In genomic region chr1:78297828-78298227, GRCh38 we compare ENCODE assay signal across 17 cellular contexts.
"Had no signal": no experiment of that assay in that cellular context is flagged by ENCODE, and none has a peak within 500 bp of the region (broad histone marks: within the 10 kb centered on the region; RNA-seq: fewer than 3 reads in every experiment).

No MANE protein-coding gene starts in this region.

- H3K27me3 Mint-ChIP-seq: activated CD4-positive, alpha-beta memory T cell treated with anti-CD3 and anti-CD28 coated beads for 36 hours; activated CD8-positive, alpha-beta memory T cell treated with anti-CD3 and anti-CD28 coated beads, Interleukin-2, amount 10 ng/mL, durations not matched to agents 7 days and 5 days; activated T-cell treated with anti-CD3 and anti-CD28 coated beads, Interleukin-2, amount 50 U/mL, for 24 hours; stimulated activated naive B cell treated with anti-CD40 and anti-IgM and Interleukin-4, amounts not matched to agents 10 μg/mL and 1 μg/mL and 100 μg/mL, for 72 hours had no signal

- H3K36me3 Mint-ChIP-seq: activated CD4-positive, alpha-beta memory T cell treated with anti-CD3 and anti-CD28 coated beads for 36 hours; activated CD8-positive, alpha-beta memory T cell treated with anti-CD3 and anti-CD28 coated beads, Interleukin-2, amount 10 ng/mL, durations not matched to agents 7 days and 5 days; naive thymus-derived CD8-positive, alpha-beta T cell; stimulated activated naive B cell treated with anti-CD40 and anti-IgM and Interleukin-4, amounts not matched to agents 10 μg/mL and 1 μg/mL and 100 μg/mL, for 72 hours had no signal

- H3K4me3 Mint-ChIP-seq: activated CD4-positive, alpha-beta memory T cell treated with anti-CD3 and anti-CD28 coated beads for 36 hours; activated CD8-positive, alpha-beta memory T cell treated with anti-CD3 and anti-CD28 coated beads, Interleukin-2, amount 10 ng/mL, durations not matched to agents 7 days and 5 days; activated T-cell treated with anti-CD3 and anti-CD28 coated beads, Interleukin-2, amount 50 U/mL, for 24 hours; naive thymus-derived CD8-positive, alpha-beta T cell; stimulated activated naive B cell treated with anti-CD40 and anti-IgM and Interleukin-4, amounts not matched to agents 10 μg/mL and 1 μg/mL and 100 μg/mL, for 72 hours; T-helper 2 cell treated with Interferon-gamma antibody and Interleukin-4, amounts not matched to agents 5 μg/mL and 100 μg/mL, for 36 hours had no signal

- H3K4me1 Mint-ChIP-seq: activated CD8-positive, alpha-beta memory T cell treated with anti-CD3 and anti-CD28 coated beads, Interleukin-2, amount 10 ng/mL, durations not matched to agents 7 days and 5 days; naive thymus-derived CD8-positive, alpha-beta T cell; stimulated activated naive B cell treated with anti-CD40 and anti-IgM and Interleukin-4, amounts not matched to agents 10 μg/mL and 1 μg/mL and 100 μg/mL, for 72 hours had no signal

- ATAC-seq: activated CD8-positive, alpha-beta memory T cell treated with anti-CD3 and anti-CD28 coated beads, Interleukin-2, amount 10 ng/mL, durations not matched to agents 7 days and 5 days; mucosa of descending colon; naive thymus-derived CD8-positive, alpha-beta T cell; stimulated activated naive B cell treated with anti-CD40 and anti-IgM and Interleukin-4, amounts not matched to agents 10 μg/mL and 1 μg/mL and 100 μg/mL, for 72 hours had no signal

- H3K36me3 ChIP-seq: cardiac muscle cell, left ventricle myocardium inferior, tibial artery had no signal

- H3K9me3 ChIP-seq: mucosa of descending colon, tibial artery had no signal

- H3K9me3 Mint-ChIP-seq: activated T-cell treated with anti-CD3 and anti-CD28 coated beads, Interleukin-2, amount 50 U/mL, for 24 hours; T-helper 2 cell treated with Interferon-gamma antibody and Interleukin-4, amounts not matched to agents 5 μg/mL and 100 μg/mL, for 36 hours had no signal

- H3K4me1 ChIP-seq: left ventricle myocardium inferior, tibial artery had no signal

- H3K27ac ChIP-seq: cardiac muscle cell, dorsolateral prefrontal cortex, left ventricle myocardium inferior, tibial artery had no signal

- H3K4me3 ChIP-seq: cardiac muscle cell, dorsolateral prefrontal cortex, left ventricle myocardium inferior, mucosa of descending colon, tibial artery had no signal

- DNase-seq: activated CD4-positive, alpha-beta memory T cell treated with anti-CD3 and anti-CD28 coated beads for 36 hours; activated CD4-positive, alpha-beta T cell treated with anti-CD3 and anti-CD28 coated beads for 1 hour; activated CD8-positive, alpha-beta memory T cell treated with anti-CD3 and anti-CD28 coated beads, Interleukin-2, amount 10 ng/mL, durations not matched to agents 7 days and 5 days; activated naive CD4-positive, alpha-beta T cell treated with anti-CD3 and anti-CD28 coated beads, Interleukin-2, amount 50 U/mL, for 16 hours; activated T-cell treated with anti-CD3 and anti-CD28 coated beads, Interleukin-2, amount 50 U/mL, for 24 hours; dorsolateral prefrontal cortex; hypothalamus; kidney; left ventricle myocardium inferior; mucosa of descending colon; naive thymus-derived CD8-positive, alpha-beta T cell; stimulated activated CD4-positive, alpha-beta T cell treated with anti-CD3 and anti-CD28 coated beads, Interleukin-15, amount 100 ng/mL, for 24 hours; stimulated activated CD4-positive, alpha-beta T cell treated with anti-CD3 and anti-CD28 coated beads, Interleukin-4, amount 100 ng/mL, for 1 hour; stimulated activated naive B cell treated with anti-CD40 and anti-IgM and Interleukin-4, amounts not matched to agents 10 μg/mL and 1 μg/mL and 100 μg/mL, for 72 hours; tibial artery had no signal

- H3K27me3 ChIP-seq: cardiac muscle cell, tibial artery had no signal

- H3K27ac Mint-ChIP-seq: activated CD4-positive, alpha-beta memory T cell treated with anti-CD3 and anti-CD28 coated beads for 36 hours; activated CD8-positive, alpha-beta memory T cell treated with anti-CD3 and anti-CD28 coated beads, Interleukin-2, amount 10 ng/mL, durations not matched to agents 7 days and 5 days; activated T-cell treated with anti-CD3 and anti-CD28 coated beads, Interleukin-2, amount 50 U/mL, for 24 hours; naive thymus-derived CD8-positive, alpha-beta T cell; stimulated activated naive B cell treated with anti-CD40 and anti-IgM and Interleukin-4, amounts not matched to agents 10 μg/mL and 1 μg/mL and 100 μg/mL, for 72 hours; T-helper 2 cell treated with Interferon-gamma antibody and Interleukin-4, amounts not matched to agents 5 μg/mL and 100 μg/mL, for 36 hours had no signal
